9 cellular contexts compared by ENCODE assay signal in genomic region chr11:124900464-124900863, GRCh38.
DNase-seq lines count a peak whose midpoint lies in the region; ATAC-seq and TF ChIP-seq lines count a peak whose summit lies in the region.
"Had no signal": no experiment of that assay in that cellular context is flagged by ENCODE, and none has a peak within 500 bp of the region (broad histone marks: within the 10 kb centered on the region; RNA-seq: fewer than 3 reads in every experiment).

No MANE protein-coding gene starts in this region.

- TF ChIP-seq CTCF in astrocyte of the cerebellum (IDR thresholded peaks at IDR 0.05; ENCODE audit: low read depth, low read length, missing control alignments): no peak

- no peak overlapping the region for H3K4me3 ChIP-seq in astrocyte of the cerebellum (ENCODE audit: low read depth, low read length)
- H3K4me3 ChIP-seq: pancreas had no signal

- no peak for ATAC-seq in HG03521 (IDR thresholded peaks at IDR 0.05; ENCODE audit: unreplicated experiment)
- no peak for ATAC-seq in GM19452 (IDR thresholded peaks at IDR 0.05; ENCODE audit: unreplicated experiment)

- in situ Hi-C loops in astrocyte of the cerebellum (cut with HindIII; ENCODE audit: low sequenced_read_pairs): no loop called here

- peak; percentile 83 for DNase-seq in HPDE6-E6E7 (ENCODE audit: extremely low spot score)
- peak; percentile 50 for DNase-seq in astrocyte of the cerebellum (ENCODE audit: low read depth)
- DNase-seq in iris pigment epithelial cell (ENCODE audit: low read depth): peak; percentile 87
- peak; percentile 23 for DNase-seq in superior temporal gyrus (ENCODE audit: extremely low spot score)
- no peak for DNase-seq in DMS153 treated with DMSO at 0.1 percent for 48 hours (lab: John Stamatoyannopoulos, UW; ENCODE audit: unreplicated experiment)
- no peak for DNase-seq in iPS-NIHi7 (ENCODE audit: extremely low spot score)
- DNase-seq: pancreas had no signal

Comparison
In these comparisons a context has a peak if more than half of its experiments do, and no peak if none do; other contexts are left out.
1. DNase-seq: peak in HPDE6-E6E7 (single experiment), astrocyte of the cerebellum (single experiment), iris pigment epithelial cell (single experiment) and superior temporal gyrus (single experiment); none in DMS153 treated with DMSO at 0.1 percent for 48 hours (single experiment) and iPS-NIHi7 (single experiment).